2 cellular contexts compared by ENCODE assay signal in the genomic region with DNA sequence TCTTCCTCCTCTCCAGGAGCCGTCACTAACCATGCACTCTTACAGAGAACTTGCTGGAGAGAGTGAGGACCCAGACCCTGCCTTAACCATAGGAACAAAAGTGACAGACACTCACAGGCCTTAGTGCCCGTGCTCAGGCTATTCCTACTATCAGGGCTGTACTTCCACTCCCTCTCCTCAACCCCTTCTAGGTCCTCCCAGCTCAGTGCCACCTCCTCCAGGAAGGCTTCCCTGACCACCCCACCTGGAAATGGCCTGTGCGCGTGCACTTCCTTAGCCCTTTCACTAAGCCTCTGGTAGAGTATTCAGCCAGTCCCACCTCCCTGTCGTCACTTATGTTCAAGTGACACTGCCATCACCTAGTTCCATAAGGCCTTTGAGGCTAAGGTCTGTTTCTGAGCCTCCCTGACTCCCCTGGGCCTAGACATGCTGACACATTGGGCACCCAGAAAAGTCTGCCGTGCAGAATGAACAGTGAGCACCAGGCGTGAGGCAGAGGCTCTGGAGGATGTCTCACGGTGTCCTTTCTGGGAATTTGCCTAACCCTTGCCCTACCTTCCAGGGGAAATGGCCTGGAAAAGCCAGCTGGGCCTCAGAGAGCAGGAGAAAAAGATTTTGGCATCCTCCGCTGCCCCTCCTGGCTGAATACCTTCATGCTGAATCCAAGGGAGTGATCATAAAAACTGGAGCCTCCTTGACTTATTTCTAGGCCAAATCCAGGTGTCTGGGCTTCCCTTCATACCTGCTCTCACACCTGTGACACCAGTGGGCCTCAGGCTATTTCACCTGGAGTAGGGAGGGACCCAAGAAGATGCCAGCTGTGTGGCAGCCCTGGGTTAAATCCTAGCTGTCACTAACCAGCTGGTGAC.
TF ChIP-seq lines count a peak whose summit lies in the region.

No MANE protein-coding gene starts in this region.

TF ChIP-seq in HCT116, 20 proteins besides CTCF, POLR2A, EP300 and RAD21 (continued from another document):
- TF ChIP-seq, protein P1, sequence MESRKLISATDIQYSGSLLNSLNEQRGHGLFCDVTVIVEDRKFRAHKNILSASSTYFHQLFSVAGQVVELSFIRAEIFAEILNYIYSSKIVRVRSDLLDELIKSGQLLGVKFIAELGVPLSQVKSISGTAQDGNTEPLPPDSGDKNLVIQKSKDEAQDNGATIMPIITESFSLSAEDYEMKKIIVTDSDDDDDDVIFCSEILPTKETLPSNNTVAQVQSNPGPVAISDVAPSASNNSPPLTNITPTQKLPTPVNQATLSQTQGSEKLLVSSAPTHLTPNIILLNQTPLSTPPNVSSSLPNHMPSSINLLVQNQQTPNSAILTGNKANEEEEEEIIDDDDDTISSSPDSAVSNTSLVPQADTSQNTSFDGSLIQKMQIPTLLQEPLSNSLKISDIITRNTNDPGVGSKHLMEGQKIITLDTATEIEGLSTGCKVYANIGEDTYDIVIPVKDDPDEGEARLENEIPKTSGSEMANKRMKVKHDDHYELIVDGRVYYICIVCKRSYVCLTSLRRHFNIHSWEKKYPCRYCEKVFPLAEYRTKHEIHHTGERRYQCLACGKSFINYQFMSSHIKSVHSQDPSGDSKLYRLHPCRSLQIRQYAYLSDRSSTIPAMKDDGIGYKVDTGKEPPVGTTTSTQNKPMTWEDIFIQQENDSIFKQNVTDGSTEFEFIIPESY (IDR thresholded peaks at IDR 0.05; ENCODE audit: extremely low read depth, insufficient replicate concordance, low read length): no peak
- TF ChIP-seq POLR2AphosphoS5 (IDR thresholded peaks at IDR 0.05; ENCODE audit: low read depth, low read length) (no peak), YY1 (IDR thresholded peaks at IDR 0.05; ENCODE audit: extremely low read depth, insufficient replicate concordance, low read depth, low read length) (no peak), SIN3A (IDR thresholded peaks at IDR 0.05; ENCODE audit: low read depth) (no peak), EGR1 (IDR thresholded peaks at IDR 0.05; ENCODE audit: low read depth) (no peak), TCF7L2 (IDR thresholded peaks at IDR 0.05; ENCODE audit: borderline replicate concordance, extremely low read depth, insufficient read depth, insufficient read length) (no peak), ZNF274 (IDR thresholded peaks at IDR 0.05; ENCODE audit: low read depth, low read length) (no peak), SP1 (IDR thresholded peaks at IDR 0.05; ENCODE audit: low read depth) (no peak)
- TF ChIP-seq, protein P2, sequence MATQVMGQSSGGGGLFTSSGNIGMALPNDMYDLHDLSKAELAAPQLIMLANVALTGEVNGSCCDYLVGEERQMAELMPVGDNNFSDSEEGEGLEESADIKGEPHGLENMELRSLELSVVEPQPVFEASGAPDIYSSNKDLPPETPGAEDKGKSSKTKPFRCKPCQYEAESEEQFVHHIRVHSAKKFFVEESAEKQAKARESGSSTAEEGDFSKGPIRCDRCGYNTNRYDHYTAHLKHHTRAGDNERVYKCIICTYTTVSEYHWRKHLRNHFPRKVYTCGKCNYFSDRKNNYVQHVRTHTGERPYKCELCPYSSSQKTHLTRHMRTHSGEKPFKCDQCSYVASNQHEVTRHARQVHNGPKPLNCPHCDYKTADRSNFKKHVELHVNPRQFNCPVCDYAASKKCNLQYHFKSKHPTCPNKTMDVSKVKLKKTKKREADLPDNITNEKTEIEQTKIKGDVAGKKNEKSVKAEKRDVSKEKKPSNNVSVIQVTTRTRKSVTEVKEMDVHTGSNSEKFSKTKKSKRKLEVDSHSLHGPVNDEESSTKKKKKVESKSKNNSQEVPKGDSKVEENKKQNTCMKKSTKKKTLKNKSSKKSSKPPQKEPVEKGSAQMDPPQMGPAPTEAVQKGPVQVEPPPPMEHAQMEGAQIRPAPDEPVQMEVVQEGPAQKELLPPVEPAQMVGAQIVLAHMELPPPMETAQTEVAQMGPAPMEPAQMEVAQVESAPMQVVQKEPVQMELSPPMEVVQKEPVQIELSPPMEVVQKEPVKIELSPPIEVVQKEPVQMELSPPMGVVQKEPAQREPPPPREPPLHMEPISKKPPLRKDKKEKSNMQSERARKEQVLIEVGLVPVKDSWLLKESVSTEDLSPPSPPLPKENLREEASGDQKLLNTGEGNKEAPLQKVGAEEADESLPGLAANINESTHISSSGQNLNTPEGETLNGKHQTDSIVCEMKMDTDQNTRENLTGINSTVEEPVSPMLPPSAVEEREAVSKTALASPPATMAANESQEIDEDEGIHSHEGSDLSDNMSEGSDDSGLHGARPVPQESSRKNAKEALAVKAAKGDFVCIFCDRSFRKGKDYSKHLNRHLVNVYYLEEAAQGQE (IDR thresholded peaks at IDR 0.05; ENCODE audit: low read depth): no peak

TF ChIP-seq in endothelial cell of umbilical vein, 7 proteins besides CTCF, POLR2A, EP300 and RAD21:
- TF ChIP-seq JUN (IDR thresholded peaks at IDR 0.05; ENCODE audit: borderline replicate concordance, insufficient read depth, insufficient read length, low read depth) (no peak), EZH2 (IDR thresholded peaks at IDR 0.05; ENCODE audit: borderline replicate concordance, low read depth, low read length, severe bottlenecking) (no peak), FOS (IDR thresholded peaks at IDR 0.05; ENCODE audit: borderline replicate concordance, insufficient read depth, low read length) (no peak), MYC (IDR thresholded peaks at IDR 0.05; ENCODE audit: low read depth, low read length) (no peak), POLR2AphosphoS5 (IDR thresholded peaks at IDR 0.05; ENCODE audit: insufficient read depth, low read depth, low read length) (no peak), GATA2 (IDR thresholded peaks at IDR 0.05; ENCODE audit: insufficient read depth, insufficient read length, low read depth, low read length) (no peak)
- TF ChIP-seq, protein P3, sequence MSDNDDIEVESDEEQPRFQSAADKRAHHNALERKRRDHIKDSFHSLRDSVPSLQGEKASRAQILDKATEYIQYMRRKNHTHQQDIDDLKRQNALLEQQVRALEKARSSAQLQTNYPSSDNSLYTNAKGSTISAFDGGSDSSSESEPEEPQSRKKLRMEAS (IDR thresholded peaks at IDR 0.05; ENCODE audit: insufficient read depth, insufficient read length): no peak
TF ChIP-seq in endothelial cell of umbilical vein: peak in this region for 0.
